11 cellular contexts compared by ENCODE assay signal in genomic region chr12:94571556-94571955, GRCh38.
DNase-seq lines count a peak whose midpoint lies in the region; ATAC-seq and TF ChIP-seq lines count a peak whose summit lies in the region.
"Had no signal": no experiment of that assay in that cellular context is flagged by ENCODE, and none has a peak within 500 bp of the region (broad histone marks: within the 10 kb centered on the region; RNA-seq: fewer than 3 reads in every experiment).

No MANE protein-coding gene starts in this region.

- TF ChIP-seq CTCF in brain microvascular endothelial cell (IDR thresholded peaks at IDR 0.05; ENCODE audit: low read depth, low read length, missing control alignments) = no peak

- no peaks in the 10 kb centered on the region for H3K27me3 ChIP-seq in BLaER1 treated with 17β-estradiol and CSF1 and Interleukin-3, amounts not matched to agents 10 nM and 100 nM
- H3K27me3 ChIP-seq in brain microvascular endothelial cell (replicated peaks) = no peaks in the 10 kb centered on the region

- H3K9me3 ChIP-seq in BLaER1 treated with 17β-estradiol and CSF1 and Interleukin-3, amounts not matched to agents 10 nM and 100 nM (replicated peaks in 1 of 11) = peaks cover 0 to 14% (median 0%) of the 10 kb centered on the region in 11 experiments; a peak in 4 of 22 replicates

- H3K36me3 ChIP-seq in BLaER1 treated with 17β-estradiol and CSF1 and Interleukin-3, amounts not matched to agents 10 nM and 100 nM = peaks cover 0 to 7% (median 0%) of the 10 kb centered on the region in 11 experiments; a peak in 1 of 22 replicates
- H3K36me3 ChIP-seq in brain microvascular endothelial cell (replicated peaks) = no peaks in the 10 kb centered on the region

- no peaks in the 10 kb centered on the region for H3K9me3 Mint-ChIP-seq in activated CD4-positive, alpha-beta memory T cell treated with anti-CD3 and anti-CD28 coated beads, Interleukin-2, amount 10 ng/mL, durations not matched to agents 7 days and 5 days

- POLR2A ChIA-PET in activated CD4-positive, alpha-beta memory T cell treated with anti-CD3 and anti-CD28 coated beads, Interleukin-2, amount 10 ng/mL, durations not matched to agents 7 days and 5 days (lab: Charles Lee) = no interaction called here

- H3K4me2 ChIP-seq in BLaER1 treated with 17β-estradiol and CSF1 and Interleukin-3, amounts not matched to agents 10 nM and 100 nM = peak overlapping the region in 6 of 11 experiments; percentile 12 to 52 (median 20); a peak in 8 of 22 replicates

- no peak overlapping the region for H3K4me3 Mint-ChIP-seq in activated CD4-positive, alpha-beta memory T cell treated with anti-CD3 and anti-CD28 coated beads, Interleukin-2, amount 10 ng/mL, durations not matched to agents 7 days and 5 days

- DNase-seq in HuH-7 (ENCODE audit: low spot score) = peak; percentile 84
- peak; percentile 77 for DNase-seq in brain microvascular endothelial cell
- DNase-seq in lung microvascular endothelial cell (ENCODE audit: low read depth in 2 of 2) = peak; percentile 99
- DNase-seq in stimulated activated CD4-positive, alpha-beta T cell treated with anti-CD3 and anti-CD28 coated beads, Interleukin-2, amount 100 ng/mL, for 24 hours = no peak
- no peak for DNase-seq in activated CD4-positive, alpha-beta memory T cell treated with anti-CD3 and anti-CD28 coated beads, Interleukin-2, amount 10 ng/mL, durations not matched to agents 7 days and 5 days
- DNase-seq: activated CD4-positive, alpha-beta T cell treated with anti-CD3 and anti-CD28 coated beads, Interleukin-2, amount 50 U/mL, for 4 hours; GF-D8; stimulated activated CD4-positive, alpha-beta T cell treated with anti-CD3 and anti-CD28 coated beads, Interleukin-4, amount 100 ng/mL, for 4 hours had no signal

- in situ Hi-C loops in brain microvascular endothelial cell (cut with HindIII; ENCODE audit: low pct_ligation_motif_present, low sequenced_read_pairs) = no loop called here

- no peaks in the 10 kb centered on the region for H4K20me1 ChIP-seq in BLaER1 treated with 17β-estradiol and CSF1 and Interleukin-3, amounts not matched to agents 10 nM and 100 nM

- H3K27ac Mint-ChIP-seq in activated CD4-positive, alpha-beta memory T cell treated with anti-CD3 and anti-CD28 coated beads, Interleukin-2, amount 10 ng/mL, durations not matched to agents 7 days and 5 days = no peak overlapping the region

- no peak overlapping the region for H3K27ac ChIP-seq in BLaER1 treated with 17β-estradiol and CSF1 and Interleukin-3, amounts not matched to agents 10 nM and 100 nM
- H3K27ac ChIP-seq in brain microvascular endothelial cell = no peak overlapping the region

- H3K4me1 Mint-ChIP-seq in activated CD4-positive, alpha-beta memory T cell treated with anti-CD3 and anti-CD28 coated beads, Interleukin-2, amount 10 ng/mL, durations not matched to agents 7 days and 5 days = no peaks in the 10 kb centered on the region

- ATAC-seq in HG03280 (IDR thresholded peaks at IDR 0.05; ENCODE audit: unreplicated experiment) = no peak
- ATAC-seq in GM18868 (IDR thresholded peaks at IDR 0.05; ENCODE audit: unreplicated experiment) = no peak

- no peak overlapping the region for H3K4me3 ChIP-seq in BLaER1 treated with 17β-estradiol and CSF1 and Interleukin-3, amounts not matched to agents 10 nM and 100 nM
- H3K4me3 ChIP-seq in brain microvascular endothelial cell (ENCODE audit: low read depth, low read length) = no peak overlapping the region

- H3K36me3 Mint-ChIP-seq in activated CD4-positive, alpha-beta memory T cell treated with anti-CD3 and anti-CD28 coated beads, Interleukin-2, amount 10 ng/mL, durations not matched to agents 7 days and 5 days (ENCODE audit: low read depth) = no peaks in the 10 kb centered on the region

- peaks cover 23% of the 10 kb centered on the region for H3K27me3 Mint-ChIP-seq in activated CD4-positive, alpha-beta memory T cell treated with anti-CD3 and anti-CD28 coated beads, Interleukin-2, amount 10 ng/mL, durations not matched to agents 7 days and 5 days

- CTCF ChIA-PET in activated CD4-positive, alpha-beta memory T cell treated with anti-CD3 and anti-CD28 coated beads, Interleukin-2, amount 10 ng/mL, durations not matched to agents 7 days and 5 days (lab: Charles Lee) = interaction anchor here (0.7 kb wide), 1 partner anchor 99 kb away, joined by 3 read pairs; no protein-coding TSS in a partner anchor

- no peak overlapping the region for H3K9ac ChIP-seq in BLaER1 treated with 17β-estradiol and CSF1 and Interleukin-3, amounts not matched to agents 10 nM and 100 nM

- H3K4me1 ChIP-seq in BLaER1 treated with 17β-estradiol and CSF1 and Interleukin-3, amounts not matched to agents 10 nM and 100 nM = peaks cover 0 to 21% (median 10%) of the 10 kb centered on the region in 10 experiments; a peak in 15 of 20 replicates

Comparison
In these comparisons a context has a peak if more than half of its experiments do, and no peak if none do; other contexts are left out.
1. DNase-seq: peak in HuH-7 (single experiment), brain microvascular endothelial cell (single experiment) and lung microvascular endothelial cell (2 of 2); none in stimulated activated CD4-positive, alpha-beta T cell treated with anti-CD3 and anti-CD28 coated beads, Interleukin-2, amount 100 ng/mL, for 24 hours (0 of 2) and activated CD4-positive, alpha-beta memory T cell treated with anti-CD3 and anti-CD28 coated beads, Interleukin-2, amount 10 ng/mL, durations not matched to agents 7 days and 5 days (single experiment).